Comparison of ENCODE assay signal across 9 cellular contexts in the genomic region with DNA sequence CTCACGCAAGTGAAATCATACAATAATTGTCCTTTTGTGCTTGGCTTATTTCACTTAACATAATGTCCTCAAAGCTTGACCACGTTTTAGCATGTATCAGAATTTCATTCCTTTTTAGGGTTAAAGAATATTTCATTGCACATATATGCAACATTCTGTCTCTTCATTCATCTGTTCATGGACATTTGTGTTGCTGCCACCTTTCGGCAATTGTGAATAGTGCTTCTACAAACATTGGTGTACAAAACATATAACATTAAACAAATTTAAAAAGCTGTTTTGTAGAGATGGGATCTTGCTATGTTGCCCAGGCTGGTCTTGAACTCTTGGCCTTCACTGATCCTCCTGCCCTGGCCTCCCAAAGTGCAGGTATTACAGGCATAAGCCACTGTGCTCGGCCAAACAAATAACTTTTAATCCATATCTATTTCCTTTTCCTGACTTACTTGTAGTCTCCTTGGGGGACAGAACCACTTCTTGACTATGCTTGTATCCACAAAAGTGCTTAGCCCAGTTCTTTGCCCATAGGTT.
DNase-seq lines count a peak whose midpoint lies in the region; ATAC-seq and TF ChIP-seq lines count a peak whose summit lies in the region.
"Had no signal": no experiment of that assay in that cellular context is flagged by ENCODE, and none has a peak within 500 bp of the region (broad histone marks: within the 10 kb centered on the region; RNA-seq: fewer than 3 reads in every experiment).

No MANE protein-coding gene starts in this region.

- POLR2A ChIA-PET in Caco-2 (lab: Charles Lee) = no interaction called here

- H3K4me1 ChIP-seq in Caco-2 = no peaks in the 10 kb centered on the region
- no peaks in the 10 kb centered on the region for H3K4me1 ChIP-seq in GM23338 (ENCODE audit: insufficient read depth)

- no peaks in the 10 kb centered on the region for H3K36me3 Mint-ChIP-seq in Caco-2 (ENCODE audit: insufficient read depth, unreplicated experiment)
- no peaks in the 10 kb centered on the region for H3K36me3 Mint-ChIP-seq in GM23338 (ENCODE audit: low read depth)
- no peaks in the 10 kb centered on the region for H3K36me3 Mint-ChIP-seq in T-helper 2 cell treated with Interferon-gamma antibody and Interleukin-4, amounts not matched to agents 5 μg/mL and 100 μg/mL, for 36 hours (ENCODE audit: low read depth)

- intact Hi-C loops in Caco-2 (cut with micrococcal nuclease; ENCODE audit: unreplicated experiment) = loop anchor here (1.0 kb wide), 1 partner anchor 100 kb away; no protein-coding TSS in a partner anchor

- DNase-seq in Caco-2 (peak in 1 of 2 experiments; percentile 33), GM23338 (ENCODE audit: low spot score) (no peak), RKO (ENCODE audit: low spot score) (peak; percentile 48), inferior parietal cortex (ENCODE audit: extremely low spot score) (peak; percentile 59), D341Med (ENCODE audit: low spot score) (no peak)
- no peak for DNase-seq in T-helper 2 cell treated with Interferon-gamma antibody and Interleukin-4, amounts not matched to agents 5 μg/mL and 100 μg/mL, for 36 hours (ENCODE audit: low spot score)
- DNase-seq: activated naive CD8-positive, alpha-beta T cell treated with anti-CD3 and anti-CD28 coated beads, Interleukin-2, amount 50 U/mL, for 24 hours had no signal

- no peak overlapping the region for H2AFZ ChIP-seq in GM23338

- H3K9me3 ChIP-seq in Caco-2 = no peaks in the 10 kb centered on the region

- no peaks in the 10 kb centered on the region for H3K36me3 ChIP-seq in Caco-2 (ENCODE audit: control insufficient read depth, insufficient read depth, low read length)
- H3K36me3 ChIP-seq in GM23338 (ENCODE audit: insufficient read depth) = no peaks in the 10 kb centered on the region

- H3K79me2 ChIP-seq in GM23338 (replicated peaks; ENCODE audit: insufficient read depth) = no peaks in the 10 kb centered on the region

- TF ChIP-seq CTCF in Caco-2 (IDR thresholded peaks at IDR 0.05; ENCODE audit: insufficient read depth in 1 of 2, low read depth in 1 of 2, low read length in 1 of 2, severe bottlenecking in 1 of 2, unreplicated experiment in 1 of 2) (peak; percentile 41 to 64), GM23338 (conservative IDR thresholded peaks at IDR 0.05; ENCODE audit: low read depth in 2 of 2) (peak; percentile 26 to 33; a peak in 3 of 4 replicates)

- H3K4me1 Mint-ChIP-seq in Caco-2 (ENCODE audit: low read depth, unreplicated experiment) (no peaks in the 10 kb centered on the region), GM23338 (no peaks in the 10 kb centered on the region)
- H3K4me1 Mint-ChIP-seq in T-helper 2 cell treated with Interferon-gamma antibody and Interleukin-4, amounts not matched to agents 5 μg/mL and 100 μg/mL, for 36 hours (ENCODE audit: low read depth) = no peaks in the 10 kb centered on the region
- H3K4me1 Mint-ChIP-seq: activated naive CD8-positive, alpha-beta T cell treated with anti-CD3 and anti-CD28 coated beads, Interleukin-2, amount 50 U/mL, for 24 hours had no signal

- H3K27ac ChIP-seq in GM23338 (ENCODE audit: low read depth) = no peak overlapping the region

- no peaks in the 10 kb centered on the region for H3K9me2 ChIP-seq in GM23338 (ENCODE audit: insufficient read depth)

- H3K4me3 ChIP-seq in Caco-2 (ENCODE audit: low read depth, low read length) (no peak overlapping the region), GM23338 (no peak overlapping the region)

- no peaks in the 10 kb centered on the region for H3K9me3 Mint-ChIP-seq in Caco-2 (ENCODE audit: unreplicated experiment)
- no peaks in the 10 kb centered on the region for H3K9me3 Mint-ChIP-seq in GM23338
- H3K9me3 Mint-ChIP-seq in T-helper 2 cell treated with Interferon-gamma antibody and Interleukin-4, amounts not matched to agents 5 μg/mL and 100 μg/mL, for 36 hours = no peaks in the 10 kb centered on the region
- H3K9me3 Mint-ChIP-seq: activated naive CD8-positive, alpha-beta T cell treated with anti-CD3 and anti-CD28 coated beads, Interleukin-2, amount 50 U/mL, for 24 hours had no signal

- H3K27me3 Mint-ChIP-seq in Caco-2 (ENCODE audit: insufficient read depth, unreplicated experiment) (peaks cover 22% of the 10 kb centered on the region), GM23338 (ENCODE audit: insufficient read depth, low read depth, poor library complexity) (peaks cover 1% of the 10 kb centered on the region)
- H3K27me3 Mint-ChIP-seq in T-helper 2 cell treated with Interferon-gamma antibody and Interleukin-4, amounts not matched to agents 5 μg/mL and 100 μg/mL, for 36 hours (ENCODE audit: low read depth) = no peaks in the 10 kb centered on the region

- ATAC-seq in GM23338 = no peak
- ATAC-seq in GM21619 (IDR thresholded peaks at IDR 0.05; ENCODE audit: unreplicated experiment) = no peak
- no peak for ATAC-seq in HG02798 (IDR thresholded peaks at IDR 0.05; ENCODE audit: poor library complexity, unreplicated experiment)
- ATAC-seq: activated naive CD8-positive, alpha-beta T cell treated with anti-CD3 and anti-CD28 coated beads, Interleukin-2, amount 50 U/mL, for 24 hours had no signal

- CTCF ChIA-PET in Caco-2 (lab: Charles Lee) = interaction anchor here (0.6 to 1.0 kb wide), 3 partner anchors 9 to 100 kb away, joined by 4 to 7 read pairs (median 5); no protein-coding TSS in a partner anchor

- no peaks in the 10 kb centered on the region for H4K20me1 ChIP-seq in GM23338 (replicated peaks; ENCODE audit: insufficient read depth)

- H3K27ac Mint-ChIP-seq in Caco-2 (ENCODE audit: unreplicated experiment) (no peak overlapping the region), GM23338 (no peak overlapping the region)
- no peak overlapping the region for H3K27ac Mint-ChIP-seq in T-helper 2 cell treated with Interferon-gamma antibody and Interleukin-4, amounts not matched to agents 5 μg/mL and 100 μg/mL, for 36 hours
- H3K27ac Mint-ChIP-seq: activated naive CD8-positive, alpha-beta T cell treated with anti-CD3 and anti-CD28 coated beads, Interleukin-2, amount 50 U/mL, for 24 hours had no signal

- no peak overlapping the region for H3K4me2 ChIP-seq in GM23338

- 0 out of 2 replicates have a peak, but pooled peaks cover 2% of the 10 kb centered on the region for H3K27me3 ChIP-seq in Caco-2 (replicated peaks; ENCODE audit: control insufficient read depth, insufficient read depth, low read length)
- H3K27me3 ChIP-seq in GM23338 (ENCODE audit: insufficient read depth) = no peaks in the 10 kb centered on the region

- no peaks in the 10 kb centered on the region for H3F3A ChIP-seq in GM23338 (replicated peaks; ENCODE audit: low read depth)

- H3K4me3 Mint-ChIP-seq in Caco-2 (ENCODE audit: unreplicated experiment) (no peak overlapping the region), GM23338 (no peak overlapping the region)
- H3K4me3 Mint-ChIP-seq in T-helper 2 cell treated with Interferon-gamma antibody and Interleukin-4, amounts not matched to agents 5 μg/mL and 100 μg/mL, for 36 hours = no peak overlapping the region
- H3K4me3 Mint-ChIP-seq: activated naive CD8-positive, alpha-beta T cell treated with anti-CD3 and anti-CD28 coated beads, Interleukin-2, amount 50 U/mL, for 24 hours had no signal

- no TSS peak for BruUV-seq in Caco-2 (replicated peaks; lab: Mats Ljungman, UMichigan)

Comparison
In these comparisons a context has a peak if more than half of its experiments do, and no peak if none do; other contexts are left out.
1. DNase-seq: peak in RKO (single experiment) and inferior parietal cortex (single experiment); none in GM23338 (single experiment), D341Med (single experiment) and T-helper 2 cell treated with Interferon-gamma antibody and Interleukin-4, amounts not matched to agents 5 μg/mL and 100 μg/mL, for 36 hours (single experiment).